Comparison of ENCODE assay signal across 8 cellular contexts in genomic region chr1:227734546-227734857, GRCh38. TPM values are rescaled to one million over a fixed set of nuclear protein-coding genes. Genes with fewer than 3 reads are reported as not detected.
DNase-seq lines count a peak whose midpoint lies in the region; ATAC-seq and TF ChIP-seq lines count a peak whose summit lies in the region.

No MANE protein-coding gene starts in this region.

- intact Hi-C loops in adrenal gland (cut with DNase I), result loop anchor here in 1 of 2 donors (10.0 kb wide), 1 partner anchor 350 kb away; the partner anchor contains the start of gene ARF1
- intact Hi-C loops in left lung (cut with DNase I), result no loop called here
- intact Hi-C loops in upper lobe of right lung (cut with DNase I), result no loop called here

- peaks cover 16 to 50% of the 10 kb centered on the region in 2 donors for H3K4me1 ChIP-seq in adrenal gland (replicated peaks in 1 of 2)
- peaks cover 8 to 35% of the 10 kb centered on the region in 2 donors for H3K4me1 ChIP-seq in left lung
- H3K4me1 ChIP-seq in upper lobe of right lung, result peaks cover 17% of the 10 kb centered on the region

- DNase-seq in ELR (ENCODE audit: low read depth) (peak; percentile 24), adrenal gland (peak in 1 of 7 donors; percentile 54), left lung (no peak), upper lobe of right lung (no peak), NCI-H748 (lab: John Stamatoyannopoulos, UW; ENCODE audit: unreplicated experiment) (no peak), NCI-H2107 treated with DMSO at 0.1 percent for 48 hours (lab: John Stamatoyannopoulos, UW; ENCODE audit: unreplicated experiment) (no peak)

- ATAC-seq in HG03196 (IDR thresholded peaks at IDR 0.05; ENCODE audit: unreplicated experiment), result peak; percentile 3
- peak; percentile 3 for ATAC-seq in left lung
- no peak for ATAC-seq in upper lobe of right lung
- no peak for ATAC-seq in GM21515 (IDR thresholded peaks at IDR 0.05; ENCODE audit: unreplicated experiment)

- H3K9me3 ChIP-seq in adrenal gland (replicated peaks in 1 of 3) (no peaks in the 10 kb centered on the region), left lung (no peaks in the 10 kb centered on the region), upper lobe of right lung (no peaks in the 10 kb centered on the region)

- H3K27ac ChIP-seq in adrenal gland, result peak overlapping the region in 4 of 5 donors; percentile 76 to 90 (median 86)
- H3K27ac ChIP-seq in left lung, result peak overlapping the region; percentile 73 to 76
- peak overlapping the region; percentile 85 for H3K27ac ChIP-seq in upper lobe of right lung

- H3K27me3 ChIP-seq in adrenal gland (no peaks in the 10 kb centered on the region), left lung (no peaks in the 10 kb centered on the region), upper lobe of right lung (no peaks in the 10 kb centered on the region)

- no peak for TF ChIP-seq POLR2A in adrenal gland (IDR thresholded peaks at IDR 0.05)

- H3K4me3 ChIP-seq in adrenal gland (peak overlapping the region; percentile 43 to 96 (median 79)), left lung (peak overlapping the region; percentile 91 to 97), upper lobe of right lung (peak overlapping the region; percentile 97)

- peaks cover 0 to 22% of the 10 kb centered on the region in 2 donors for H3K36me3 ChIP-seq in adrenal gland (replicated peaks in 1 of 2)
- H3K36me3 ChIP-seq in left lung, result peaks cover 0 to 29% of the 10 kb centered on the region in 2 donors
- H3K36me3 ChIP-seq in upper lobe of right lung, result peaks cover 20% of the 10 kb centered on the region

- TF ChIP-seq CTCF in adrenal gland (IDR thresholded peaks at IDR 0.05) (no peak), left lung (IDR thresholded peaks at IDR 0.05) (no peak), upper lobe of right lung (IDR thresholded peaks at IDR 0.05) (no peak)

- 3 to 7% (median 4%) methylated on average over 6 to 10 of the region's 10 CpGs for WGBS in adrenal gland, 4 donors

RNA-seq across cellular contexts. Expression of gene JMJD4, which starts 0.6 kb away (rescaled TPM):
- total RNA-seq in adrenal gland, result 10 to 100 TPM; 19.7 to 57.5 (median 29.6) TPM
- polyA plus RNA-seq in adrenal gland, result 10 to 100 TPM in 2 of 3 donors, 1 to 10 TPM in 1; 8.6 to 29.8 (median 25.7) TPM
- 10 to 100 TPM; 13.4 to 16.1 TPM for total RNA-seq in left lung
- total RNA-seq in upper lobe of right lung, result 15.1 TPM

RNA-seq across cellular contexts. Expression of gene SNAP47, which starts 0.7 kb away (rescaled TPM):
- total RNA-seq in adrenal gland, result 100 to 1,000 TPM in 6 of 8 donors, 10 to 100 TPM in 2; 60.9 to 216 (median 117) TPM
- polyA plus RNA-seq in adrenal gland, result 10 to 100 TPM; 24.5 to 52.8 (median 43.5) TPM
- 10 to 100 TPM; 24.5 to 29.7 TPM for total RNA-seq in left lung
- 27.7 TPM for total RNA-seq in upper lobe of right lung

Comparison
In these comparisons a context has a peak if more than half of its experiments do, and no peak if none do; other contexts are left out.
1. ATAC-seq: peak in HG03196 (single experiment) and left lung (single experiment); none in upper lobe of right lung (single experiment) and GM21515 (single experiment).
2. Peak in every context shown above with its lines, with median percentiles within 50 percentile points of each other: H3K27ac ChIP-seq and H3K4me3 ChIP-seq.